ENCODE assay signal across 8 cellular contexts in the genomic region with DNA sequence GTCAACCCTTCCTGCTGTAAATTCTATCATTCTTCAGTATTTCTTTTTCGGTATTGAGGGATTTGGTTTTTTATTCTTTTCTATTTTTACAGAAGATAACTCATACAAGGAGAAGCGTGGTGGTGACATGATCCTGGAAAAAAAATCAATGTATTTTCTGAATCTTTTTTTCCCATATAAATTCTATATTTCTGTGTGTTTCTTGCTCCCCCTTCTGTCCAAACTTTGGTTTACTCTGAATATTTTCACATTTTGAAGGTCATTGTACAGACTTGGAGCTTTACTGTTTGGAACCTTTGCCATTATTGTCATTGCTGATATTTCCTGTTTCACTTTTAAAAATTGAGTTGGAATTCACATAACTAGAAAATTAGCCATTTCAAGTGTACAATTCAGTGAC.
DNase-seq lines count a peak whose midpoint lies in the region; ATAC-seq and TF ChIP-seq lines count a peak whose summit lies in the region.

No MANE protein-coding gene starts in this region.

- no peaks in the 10 kb centered on the region for H3K27me3 ChIP-seq in ACC112 (ENCODE audit: insufficient read depth, low read length)
- no peaks in the 10 kb centered on the region for H3K27me3 ChIP-seq in adipocyte (replicated peaks; ENCODE audit: control insufficient read depth, insufficient read depth, low read length)

- H3K4me3 ChIP-seq in ACC112 (ENCODE audit: low read depth, low read length) (peak overlapping the region; percentile 10; the same call in 1 of the 2 replicates), HEK293 (ENCODE audit: low read depth, low read length) (no peak overlapping the region), adipocyte (ENCODE audit: low read length) (peak overlapping the region; percentile 55)

- H3K36me3 ChIP-seq in ACC112 (ENCODE audit: insufficient read depth, low read length) (no peaks in the 10 kb centered on the region), HEK293 (ENCODE audit: control insufficient read depth in 2 of 2, insufficient read depth in 1 of 2, low read length in 2 of 2) (no peaks in the 10 kb centered on the region), adipocyte (ENCODE audit: control insufficient read depth, insufficient read depth, low read length, severe bottlenecking) (no peaks in the 10 kb centered on the region)

- H3K9me3 ChIP-seq in HEK293 (ENCODE audit: control insufficient read depth, insufficient read depth, low read depth, low read length) (no peaks in the 10 kb centered on the region), adipocyte (ENCODE audit: control insufficient read depth, low read length) (no peaks in the 10 kb centered on the region)

- DNase-seq in adipocyte (ENCODE audit: low read depth), result peak; percentile 79
- peak; percentile 32 for DNase-seq in kidney glomerular epithelial cell (lab: John Stamatoyannopoulos, UW)
- no peak for DNase-seq in stimulated activated CD4-positive, alpha-beta T cell treated with anti-CD3 and anti-CD28 coated beads, Interleukin-4, amount 100 ng/mL, for 4 hours
- no peak for DNase-seq in NK-92 treated with Interleukin-12 subunit alpha and Interleukin-12 subunit beta, amount 100 ng/mL, for 24 hours (lab: John Stamatoyannopoulos, UW)

- peak overlapping the region; percentile 60 for H3K9ac ChIP-seq in adipocyte (ENCODE audit: low read length)

- POLR2A ChIA-PET in HEK293 (lab: Yijun Ruan, JAX), result no interaction called here

- H3K4me1 ChIP-seq in ACC112 (ENCODE audit: control insufficient read depth, insufficient read depth, low read length, unreplicated experiment), result peaks cover 8% of the 10 kb centered on the region
- H3K4me1 ChIP-seq in HEK293 (ENCODE audit: control insufficient read depth, insufficient read depth, low read length), result no peaks in the 10 kb centered on the region
- peaks cover 23% of the 10 kb centered on the region for H3K4me1 ChIP-seq in adipocyte (ENCODE audit: control insufficient read depth, insufficient read depth, low read length)

- CTCF ChIA-PET in HEK293 (lab: Yijun Ruan, JAX), result interaction anchor here (0.6 to 5.6 kb wide), 26 partner anchors 11 to 1410 kb away, joined by 3 to 68 read pairs (median 3); a partner anchor contains a TSS

- no peak for TF ChIP-seq CTCF in HEK293 (tag by site-specific recombination; IDR thresholded peaks at IDR 0.05)

- H3K27ac ChIP-seq in ACC112 (ENCODE audit: low read depth, low read length) (no peak overlapping the region), HEK293 (ENCODE audit: extremely low read depth, low read depth, low read length) (no peak overlapping the region)

- no peak for ATAC-seq in HG03139 (IDR thresholded peaks at IDR 0.05; ENCODE audit: unreplicated experiment)
- ATAC-seq in GM18511 (IDR thresholded peaks at IDR 0.05; ENCODE audit: unreplicated experiment), result no peak

- peak overlapping the region; percentile 64 for H2AFZ ChIP-seq in ACC112 (ENCODE audit: low read length, unreplicated experiment)

- no peaks in the 10 kb centered on the region for H3K79me2 ChIP-seq in ACC112 (ENCODE audit: control insufficient read depth, insufficient read depth, low read length, unreplicated experiment)

TF ChIP-seq in HEK293, 187 proteins besides CTCF, POLR2A, EP300 and RAD21:
- TF ChIP-seq, protein P1, sequence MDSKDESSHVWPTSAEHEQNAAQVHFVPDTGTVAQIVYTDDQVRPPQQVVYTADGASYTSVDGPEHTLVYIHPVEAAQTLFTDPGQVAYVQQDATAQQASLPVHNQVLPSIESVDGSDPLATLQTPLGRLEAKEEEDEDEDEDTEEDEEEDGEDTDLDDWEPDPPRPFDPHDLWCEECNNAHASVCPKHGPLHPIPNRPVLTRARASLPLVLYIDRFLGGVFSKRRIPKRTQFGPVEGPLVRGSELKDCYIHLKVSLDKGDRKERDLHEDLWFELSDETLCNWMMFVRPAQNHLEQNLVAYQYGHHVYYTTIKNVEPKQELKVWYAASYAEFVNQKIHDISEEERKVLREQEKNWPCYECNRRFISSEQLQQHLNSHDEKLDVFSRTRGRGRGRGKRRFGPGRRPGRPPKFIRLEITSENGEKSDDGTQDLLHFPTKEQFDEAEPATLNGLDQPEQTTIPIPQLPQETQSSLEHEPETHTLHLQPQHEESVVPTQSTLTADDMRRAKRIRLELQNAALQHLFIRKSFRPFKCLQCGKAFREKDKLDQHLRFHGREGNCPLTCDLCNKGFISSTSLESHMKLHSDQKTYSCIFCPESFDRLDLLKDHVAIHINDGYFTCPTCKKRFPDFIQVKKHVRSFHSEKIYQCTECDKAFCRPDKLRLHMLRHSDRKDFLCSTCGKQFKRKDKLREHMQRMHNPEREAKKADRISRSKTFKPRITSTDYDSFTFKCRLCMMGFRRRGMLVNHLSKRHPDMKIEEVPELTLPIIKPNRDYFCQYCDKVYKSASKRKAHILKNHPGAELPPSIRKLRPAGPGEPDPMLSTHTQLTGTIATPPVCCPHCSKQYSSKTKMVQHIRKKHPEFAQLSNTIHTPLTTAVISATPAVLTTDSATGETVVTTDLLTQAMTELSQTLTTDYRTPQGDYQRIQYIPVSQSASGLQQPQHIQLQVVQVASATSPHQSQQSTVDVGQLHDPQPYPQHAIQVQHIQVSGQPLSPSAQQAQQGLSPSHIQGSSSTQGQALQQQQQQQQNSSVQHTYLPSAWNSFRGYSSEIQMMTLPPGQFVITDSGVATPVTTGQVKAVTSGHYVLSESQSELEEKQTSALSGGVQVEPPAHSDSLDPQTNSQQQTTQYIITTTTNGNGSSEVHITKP (tag by site-specific recombination; IDR thresholded peaks at IDR 0.05), result peak; percentile 44; the same call in 1 of the 2 replicates
- TF ChIP-seq, protein P2, sequence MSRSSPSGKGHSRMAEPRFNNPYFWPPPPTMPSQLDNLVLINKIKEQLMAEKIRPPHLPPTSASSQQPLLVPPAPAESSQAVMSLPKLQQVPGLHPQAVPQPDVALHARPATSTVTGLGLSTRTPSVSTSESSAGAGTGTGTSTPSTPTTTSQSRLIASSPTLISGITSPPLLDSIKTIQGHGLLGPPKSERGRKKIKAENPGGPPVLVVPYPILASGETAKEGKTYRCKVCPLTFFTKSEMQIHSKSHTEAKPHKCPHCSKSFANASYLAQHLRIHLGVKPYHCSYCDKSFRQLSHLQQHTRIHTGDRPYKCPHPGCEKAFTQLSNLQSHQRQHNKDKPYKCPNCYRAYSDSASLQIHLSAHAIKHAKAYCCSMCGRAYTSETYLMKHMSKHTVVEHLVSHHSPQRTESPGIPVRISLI (tag by site-specific recombination; IDR thresholded peaks at IDR 0.05), result peak; percentile 20; the same call in 1 of the 2 replicates
- TF ChIP-seq ZNF658 (tag by site-specific recombination; IDR thresholded peaks at IDR 0.05) (no peak), ZNF660 (tag by site-specific recombination; IDR thresholded peaks at IDR 0.05) (0 out of 2 replicates have a peak, but pooled peaks have one; percentile 14), KLF7 (tag by site-specific recombination; IDR thresholded peaks at IDR 0.05; ENCODE audit: borderline replicate concordance) (no peak), YY2 (tag by site-specific recombination; IDR thresholded peaks at IDR 0.05) (no peak), ZNF654 (tag by site-specific recombination; IDR thresholded peaks at IDR 0.05; ENCODE audit: low read depth) (peak; percentile 76), ZNF394 (tag by site-specific recombination; IDR thresholded peaks at IDR 0.05; ENCODE audit: borderline replicate concordance) (no peak)

Comparison
In these comparisons a context has a peak if more than half of its experiments do, and no peak if none do; other contexts are left out.
1. DNase-seq: peak in adipocyte (single experiment) and kidney glomerular epithelial cell (single experiment); none in stimulated activated CD4-positive, alpha-beta T cell treated with anti-CD3 and anti-CD28 coated beads, Interleukin-4, amount 100 ng/mL, for 4 hours (0 of 2) and NK-92 treated with Interleukin-12 subunit alpha and Interleukin-12 subunit beta, amount 100 ng/mL, for 24 hours (single experiment).